Comparison of ENCODE assay signal across 8 cellular contexts in the genomic region with DNA sequence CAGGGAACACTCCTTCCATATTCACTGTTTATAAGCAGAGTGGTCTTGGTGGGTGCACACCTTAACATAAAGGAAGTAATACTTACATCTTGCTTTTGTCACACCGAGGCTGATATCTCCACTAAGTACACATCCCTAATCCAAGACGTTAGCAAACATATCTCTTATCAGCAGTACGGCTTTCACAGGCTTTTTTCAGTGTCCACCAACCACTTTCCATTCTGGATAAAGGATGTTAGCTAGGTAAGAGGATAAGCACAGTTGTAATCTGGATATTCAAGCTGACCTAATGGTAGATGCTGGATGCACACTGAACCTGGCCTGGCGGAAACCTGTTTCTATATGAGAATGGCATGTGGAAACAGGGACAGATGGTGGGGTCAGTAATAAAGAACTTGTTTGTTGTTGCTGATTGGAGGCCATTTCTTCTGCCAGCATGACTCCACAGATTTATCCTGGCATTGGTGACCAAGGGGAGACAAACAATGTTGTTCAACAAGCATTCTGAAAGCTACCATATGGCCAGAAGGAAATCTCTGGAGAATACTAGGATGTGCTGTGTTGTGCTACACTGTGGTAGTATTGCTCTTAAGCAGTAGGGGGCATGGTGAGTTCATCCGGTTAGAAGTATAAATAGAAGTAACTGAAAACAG.
DNase-seq lines count a peak whose midpoint lies in the region; ATAC-seq lines count a peak whose summit lies in the region.

No MANE protein-coding gene starts in this region.

- H3K36me3 Mint-ChIP-seq in activated naive CD8-positive, alpha-beta T cell treated with anti-CD3 and anti-CD28 coated beads, Interleukin-2, amount 50 U/mL, for 24 hours (ENCODE audit: low read depth) = peaks cover 2% of the 10 kb centered on the region

- no peaks in the 10 kb centered on the region for H3K27me3 Mint-ChIP-seq in activated naive CD8-positive, alpha-beta T cell treated with anti-CD3 and anti-CD28 coated beads, Interleukin-2, amount 50 U/mL, for 24 hours

- no peaks in the 10 kb centered on the region for H3K9me3 Mint-ChIP-seq in activated naive CD8-positive, alpha-beta T cell treated with anti-CD3 and anti-CD28 coated beads, Interleukin-2, amount 50 U/mL, for 24 hours

- DNase-seq in EH (ENCODE audit: low read depth) (peak; percentile 75), NCI-H446 (lab: John Stamatoyannopoulos, UW) (peak; percentile 81 to 95), right cardiac atrium (no peak), skeletal muscle cell (ENCODE audit: low read depth) (peak; percentile 55)
- peak; percentile 9 for DNase-seq in activated naive CD8-positive, alpha-beta T cell treated with anti-CD3 and anti-CD28 coated beads, Interleukin-2, amount 50 U/mL, for 24 hours
- no peak for DNase-seq in stimulated activated CD4-positive, alpha-beta T cell treated with anti-CD3 and anti-CD28 coated beads, Interleukin-4, amount 100 ng/mL, for 24 hours

- peaks cover 3% of the 10 kb centered on the region for H3K4me1 Mint-ChIP-seq in activated naive CD8-positive, alpha-beta T cell treated with anti-CD3 and anti-CD28 coated beads, Interleukin-2, amount 50 U/mL, for 24 hours

- H3K27ac Mint-ChIP-seq in activated naive CD8-positive, alpha-beta T cell treated with anti-CD3 and anti-CD28 coated beads, Interleukin-2, amount 50 U/mL, for 24 hours = no peak overlapping the region

- no peak overlapping the region for H3K27ac ChIP-seq in right cardiac atrium (ENCODE audit: low read length)

- ATAC-seq in GM19463 (IDR thresholded peaks at IDR 0.05; ENCODE audit: unreplicated experiment) (peak; percentile 98), HG03439 (IDR thresholded peaks at IDR 0.05; ENCODE audit: unreplicated experiment) (peak; percentile 97), right cardiac atrium (peak; percentile 94 to 95)
- peak; percentile 89 for ATAC-seq in activated naive CD8-positive, alpha-beta T cell treated with anti-CD3 and anti-CD28 coated beads, Interleukin-2, amount 50 U/mL, for 24 hours

- no peaks in the 10 kb centered on the region for H3K27me3 ChIP-seq in right cardiac atrium (ENCODE audit: control insufficient read depth, insufficient read depth)

- H3K9me3 ChIP-seq in right cardiac atrium (ENCODE audit: control insufficient read depth, low read length) = no peaks in the 10 kb centered on the region

- intact Hi-C loops in right cardiac atrium (cut with DNase I) = no loop called here

- no peak overlapping the region for H3K4me3 ChIP-seq in right cardiac atrium (ENCODE audit: low read length)
- H3K4me3 ChIP-seq in skeletal muscle cell (ENCODE audit: low read depth, low read length) = no peak overlapping the region

- H3K4me1 ChIP-seq in right cardiac atrium (ENCODE audit: control insufficient read depth, insufficient read depth, low read length) = peaks cover 4% of the 10 kb centered on the region

- 48% methylated on average over 5 of the region's 5 CpGs for WGBS in right cardiac atrium

- H3K4me3 Mint-ChIP-seq in activated naive CD8-positive, alpha-beta T cell treated with anti-CD3 and anti-CD28 coated beads, Interleukin-2, amount 50 U/mL, for 24 hours = no peak overlapping the region

Comparison
In these comparisons a context has a peak if more than half of its experiments do, and no peak if none do; other contexts are left out.
1. DNase-seq: peak in EH (single experiment), NCI-H446 (2 of 2), activated naive CD8-positive, alpha-beta T cell treated with anti-CD3 and anti-CD28 coated beads, Interleukin-2, amount 50 U/mL, for 24 hours (single experiment) and skeletal muscle cell (single experiment); none in right cardiac atrium (0 of 3) and stimulated activated CD4-positive, alpha-beta T cell treated with anti-CD3 and anti-CD28 coated beads, Interleukin-4, amount 100 ng/mL, for 24 hours (single experiment).
2. Peak in every context shown above with its lines, with median percentiles within 50 percentile points of each other: ATAC-seq.